19 cellular contexts compared by ENCODE assay signal in the genomic region with DNA sequence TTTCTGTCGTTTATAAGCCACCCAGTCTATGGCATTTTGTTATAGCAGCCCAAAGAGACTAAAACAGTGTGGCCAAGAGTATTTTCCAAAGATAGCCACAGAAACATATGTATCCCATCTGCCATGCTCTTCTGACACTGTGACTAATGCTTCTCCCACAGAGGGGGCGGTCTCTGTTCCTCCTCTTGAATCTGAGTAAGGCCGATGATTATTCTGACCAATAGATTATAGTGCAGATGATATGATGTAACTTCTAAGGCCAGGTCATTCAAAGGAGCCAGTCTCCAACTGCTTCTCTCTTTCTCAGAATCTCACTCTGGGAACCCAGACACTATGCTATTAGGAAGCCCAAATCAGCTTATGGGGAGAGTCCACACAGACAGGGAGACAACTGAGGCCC.
DNase-seq lines count a peak whose midpoint lies in the region; ATAC-seq and TF ChIP-seq lines count a peak whose summit lies in the region.
"Had no signal": no experiment of that assay in that cellular context is flagged by ENCODE, and none has a peak within 500 bp of the region (broad histone marks: within the 10 kb centered on the region; RNA-seq: fewer than 3 reads in every experiment).

No MANE protein-coding gene starts in this region.

- H2AFZ ChIP-seq in PC-9 = no peak overlapping the region

- H3K9me3 ChIP-seq in SJCRH30 (replicated peaks) (no peaks in the 10 kb centered on the region), PC-9 (ENCODE audit: insufficient read depth, low read depth) (no peaks in the 10 kb centered on the region)

- POLR2A ChIA-PET in BJ (lab: Charles Lee) (no interaction called here), PC-9 (lab: Charles Lee; ENCODE audit: unreplicated experiment) (no interaction called here)
- POLR2A ChIA-PET in naive thymus-derived CD8-positive, alpha-beta T cell (lab: Charles Lee) = no interaction called here

- H3F3A ChIP-seq in PC-9 (ENCODE audit: insufficient read depth, low read depth) = no peaks in the 10 kb centered on the region

- H3K27me3 Mint-ChIP-seq in naive thymus-derived CD8-positive, alpha-beta T cell = no peaks in the 10 kb centered on the region

- peak overlapping the region; percentile 49 for H3K27ac ChIP-seq in SJCRH30
- no peak overlapping the region for H3K27ac ChIP-seq in PC-9
- H3K27ac ChIP-seq: dorsolateral prefrontal cortex, esophagus muscularis mucosa had no signal

- no peak overlapping the region for H3K4me3 Mint-ChIP-seq in naive thymus-derived CD8-positive, alpha-beta T cell
- H3K4me3 Mint-ChIP-seq: stimulated activated effector memory CD8-positive, alpha-beta T cell treated with anti-CD3 and anti-CD28 coated beads, Interleukin-12 subunit alpha, Interleukin-12 subunit beta, amount 100 ng/mL, for 72 hours; T-cell had no signal

- H3K36me3 ChIP-seq in BJ (ENCODE audit: control insufficient read depth, insufficient read depth, low read length) = no peaks in the 10 kb centered on the region
- H3K36me3 ChIP-seq in SJCRH30 = no peaks in the 10 kb centered on the region
- H3K36me3 ChIP-seq in PC-9 (ENCODE audit: low read depth) = no peaks in the 10 kb centered on the region
- H3K36me3 ChIP-seq: esophagus muscularis mucosa had no signal

- H3K4me2 ChIP-seq in PC-9 = no peak overlapping the region

- BruUV-seq in PC-9 (replicated peaks; lab: Mats Ljungman, UMichigan) = no TSS peak

- no peaks in the 10 kb centered on the region for H3K4me1 Mint-ChIP-seq in naive thymus-derived CD8-positive, alpha-beta T cell
- H3K4me1 Mint-ChIP-seq: stimulated activated effector memory CD8-positive, alpha-beta T cell treated with anti-CD3 and anti-CD28 coated beads, Interleukin-12 subunit alpha, Interleukin-12 subunit beta, amount 100 ng/mL, for 72 hours; T-cell had no signal

- H3K9me2 ChIP-seq in PC-9 (ENCODE audit: insufficient read depth) = no peaks in the 10 kb centered on the region

- peaks cover 0 to 4% (median 0%) of the 10 kb centered on the region in 3 donors for H3K36me3 Mint-ChIP-seq in naive thymus-derived CD8-positive, alpha-beta T cell
- H3K36me3 Mint-ChIP-seq: stimulated activated effector memory CD8-positive, alpha-beta T cell treated with anti-CD3 and anti-CD28 coated beads, Interleukin-12 subunit alpha, Interleukin-12 subunit beta, amount 100 ng/mL, for 72 hours; T-cell had no signal

- DNase-seq in BJ (ENCODE audit: low read depth) (peak; percentile 0), HFF-Myc (ENCODE audit: extremely low read depth, low read depth) (peak; percentile 27), SJCRH30 (peak in 1 of 2 experiments; percentile 43), fibroblast of the conjunctiva (ENCODE audit: low read depth) (peak; percentile 23), PC-9 (no peak), DMS79 treated with DMSO at 0.1 percent for 48 hours (lab: John Stamatoyannopoulos, UW) (no peak)
- DNase-seq in naive thymus-derived CD8-positive, alpha-beta T cell = no peak
- DNase-seq: activated CD4-positive, CD25-positive, alpha-beta regulatory T cell; activated effector memory CD4-positive, alpha-beta T cell treated with Interleukin-2 at 50 U/mL for 16 hours; anterior cingulate cortex; Calu3; NCI-H1105 treated with DMSO at 0.1 percent for 48 hours; NCI-H2227 treated with DMSO at 0.1 percent for 48 hours; T-cell; trophoblast cell had no signal

- H3K4me3 ChIP-seq in BJ (ENCODE audit: low read depth, low read length) (no peak overlapping the region), HFF-Myc (replicated peaks; ENCODE audit: low read depth, low read length) (no peak overlapping the region), SJCRH30 (no peak overlapping the region), PC-9 (no peak overlapping the region)
- H3K4me3 ChIP-seq: dorsolateral prefrontal cortex, esophagus muscularis mucosa had no signal

- no peaks in the 10 kb centered on the region for H3K79me2 ChIP-seq in PC-9 (ENCODE audit: low read depth)

- no peak overlapping the region for H3K27ac Mint-ChIP-seq in naive thymus-derived CD8-positive, alpha-beta T cell
- H3K27ac Mint-ChIP-seq: stimulated activated effector memory CD8-positive, alpha-beta T cell treated with anti-CD3 and anti-CD28 coated beads, Interleukin-12 subunit alpha, Interleukin-12 subunit beta, amount 100 ng/mL, for 72 hours; T-cell had no signal

- ATAC-seq in naive thymus-derived CD8-positive, alpha-beta T cell = no peak
- no peak for ATAC-seq in HG03469 (IDR thresholded peaks at IDR 0.05; ENCODE audit: unreplicated experiment)
- ATAC-seq: stimulated activated effector memory CD8-positive, alpha-beta T cell treated with anti-CD3 and anti-CD28 coated beads, Interleukin-12 subunit alpha, Interleukin-12 subunit beta, amount 100 ng/mL, for 72 hours; T-cell had no signal

- TF ChIP-seq CTCF in BJ (IDR thresholded peaks at IDR 0.05; ENCODE audit: insufficient read depth, low read depth, low read length) (no peak), HFF-Myc (IDR thresholded peaks at IDR 0.05; ENCODE audit: low read depth, low read length, missing control alignments) (no peak), PC-9 (conservative IDR thresholded peaks at IDR 0.05) (no peak)

- H4K20me1 ChIP-seq in PC-9 (ENCODE audit: insufficient read depth) = no peaks in the 10 kb centered on the region

- CTCF ChIA-PET in BJ (lab: Yijun Ruan, JAX) (no interaction called here), PC-9 (lab: Charles Lee) (no interaction called here)

- H3K4me1 ChIP-seq in SJCRH30 (peaks cover 3% of the 10 kb centered on the region; the same call in 1 of the 2 replicates), PC-9 (replicated peaks; ENCODE audit: insufficient read depth) (no peaks in the 10 kb centered on the region)
- H3K4me1 ChIP-seq: esophagus muscularis mucosa had no signal

- peaks cover 0 to 7% (median 0%) of the 10 kb centered on the region in 9 donors for H3K9me3 Mint-ChIP-seq in naive thymus-derived CD8-positive, alpha-beta T cell
- H3K9me3 Mint-ChIP-seq: stimulated activated effector memory CD8-positive, alpha-beta T cell treated with anti-CD3 and anti-CD28 coated beads, Interleukin-12 subunit alpha, Interleukin-12 subunit beta, amount 100 ng/mL, for 72 hours had no signal

- intact Hi-C loops in PC-9 (cut with micrococcal nuclease; ENCODE audit: unreplicated experiment) = no loop called here

- no peaks in the 10 kb centered on the region for H3K27me3 ChIP-seq in BJ (ENCODE audit: control insufficient read depth, insufficient read depth, low read length)
- H3K27me3 ChIP-seq in SJCRH30 = no peaks in the 10 kb centered on the region
- no peaks in the 10 kb centered on the region for H3K27me3 ChIP-seq in PC-9 (ENCODE audit: insufficient read depth, low read depth)
- H3K27me3 ChIP-seq: esophagus muscularis mucosa had no signal

Comparison
In these comparisons a context has a peak if more than half of its experiments do, and no peak if none do; other contexts are left out.
1. DNase-seq: peak in BJ (single experiment), HFF-Myc (single experiment) and fibroblast of the conjunctiva (single experiment); none in naive thymus-derived CD8-positive, alpha-beta T cell (0 of 10), PC-9 (0 of 2) and DMS79 treated with DMSO at 0.1 percent for 48 hours (single experiment).